36 cellular contexts compared by ENCODE assay signal in genomic region chr9:38281917-38282316, GRCh38.
"Had no signal": no experiment of that assay in that cellular context is flagged by ENCODE, and none has a peak within 500 bp of the region (broad histone marks: within the 10 kb centered on the region; RNA-seq: fewer than 3 reads in every experiment).

No MANE protein-coding gene starts in this region.

- ATAC-seq: activated CD4-positive, CD25-positive, alpha-beta regulatory T cell treated with anti-CD3 and anti-CD28 coated beads, Interleukin-2, amount 50 U/mL, for 24 hours; activated CD8-positive, alpha-beta T cell treated with anti-CD3 and anti-CD28 coated beads for 36 hours; activated naive CD8-positive, alpha-beta T cell treated with anti-CD3 and anti-CD28 coated beads, Interleukin-2, amount 50 U/mL, for 24 hours; activated T-cell treated with anti-CD3 and anti-CD28 coated beads, Interleukin-2, amount 50 U/mL, for 72 hours; esophagus mucosa; foreskin keratinocyte; gastrocnemius medialis; heart left ventricle; T-helper 17 cell had no signal

- H3K27ac ChIP-seq: adrenal gland, breast epithelium, cardiac muscle cell, colonic mucosa, foreskin keratinocyte, gastrocnemius medialis, heart left ventricle, WERI-Rb-1 had no signal

- H3K36me3 Mint-ChIP-seq: activated naive CD4-positive, alpha-beta T cell treated with anti-CD3 and anti-CD28 coated beads, Interleukin-2, amount 50 U/mL, for 24 hours; activated naive CD8-positive, alpha-beta T cell treated with anti-CD3 and anti-CD28 coated beads for 36 hours; brain had no signal

- H3K27me3 Mint-ChIP-seq: activated CD8-positive, alpha-beta T cell treated with anti-CD3 and anti-CD28 coated beads for 36 hours; activated naive CD4-positive, alpha-beta T cell treated with anti-CD3 and anti-CD28 coated beads, Interleukin-2, amount 50 U/mL, for 24 hours; activated naive CD8-positive, alpha-beta T cell treated with anti-CD3 and anti-CD28 coated beads for 36 hours; activated naive CD8-positive, alpha-beta T cell treated with anti-CD3 and anti-CD28 coated beads, Interleukin-2, amount 50 U/mL, for 24 hours; activated T-cell treated with anti-CD3 and anti-CD28 coated beads, Interleukin-2, amount 50 U/mL, for 24 hours had no signal

- H3K27ac Mint-ChIP-seq: activated B cell treated with CpG ODN at 0.5 μM for 24 hours; activated CD8-positive, alpha-beta T cell treated with anti-CD3 and anti-CD28 coated beads for 36 hours; activated naive CD4-positive, alpha-beta T cell treated with anti-CD3 and anti-CD28 coated beads, Interleukin-2, amount 50 U/mL, for 24 hours; activated naive CD8-positive, alpha-beta T cell treated with anti-CD3 and anti-CD28 coated beads for 36 hours; activated naive CD8-positive, alpha-beta T cell treated with anti-CD3 and anti-CD28 coated beads, Interleukin-2, amount 50 U/mL, for 24 hours; activated T-cell treated with anti-CD3 and anti-CD28 coated beads, Interleukin-2, amount 50 U/mL, for 24 hours; activated T-cell treated with anti-CD3 and anti-CD28 coated beads, Interleukin-2, amount 50 U/mL, for 72 hours; endodermal cell; T-helper 17 cell; T-helper 2 cell treated with Interferon-gamma antibody and Interleukin-4, amounts not matched to agents 5 μg/mL and 100 μg/mL, for 36 hours had no signal

- H3K27me3 ChIP-seq: adrenal gland, breast epithelium, cardiac muscle cell, colonic mucosa, gastrocnemius medialis had no signal

- H3K4me3 ChIP-seq: adrenal gland, breast epithelium, cardiac muscle cell, colonic mucosa, gastrocnemius medialis, heart left ventricle had no signal

- H3K36me3 ChIP-seq: adrenal gland, breast epithelium, cardiac muscle cell, colonic mucosa, gastrocnemius medialis, heart left ventricle, WERI-Rb-1 had no signal

- H3K4me3 Mint-ChIP-seq: activated B cell treated with CpG ODN at 0.5 μM for 24 hours; activated CD8-positive, alpha-beta T cell treated with anti-CD3 and anti-CD28 coated beads for 36 hours; activated naive CD4-positive, alpha-beta T cell treated with anti-CD3 and anti-CD28 coated beads, Interleukin-2, amount 50 U/mL, for 24 hours; activated naive CD8-positive, alpha-beta T cell treated with anti-CD3 and anti-CD28 coated beads for 36 hours; activated naive CD8-positive, alpha-beta T cell treated with anti-CD3 and anti-CD28 coated beads, Interleukin-2, amount 50 U/mL, for 24 hours; activated T-cell treated with anti-CD3 and anti-CD28 coated beads, Interleukin-2, amount 50 U/mL, for 24 hours; activated T-cell treated with anti-CD3 and anti-CD28 coated beads, Interleukin-2, amount 50 U/mL, for 72 hours; brain; endodermal cell; T-helper 17 cell; T-helper 2 cell treated with Interferon-gamma antibody and Interleukin-4, amounts not matched to agents 5 μg/mL and 100 μg/mL, for 36 hours had no signal

- H3K4me1 Mint-ChIP-seq: activated B cell treated with CpG ODN at 0.5 μM for 24 hours had no signal

- H3K4me1 ChIP-seq: adrenal gland, breast epithelium, colonic mucosa, foreskin keratinocyte, gastrocnemius medialis, heart left ventricle had no signal

- H3K9me3 ChIP-seq: adrenal gland, breast epithelium, colonic mucosa, gastrocnemius medialis, heart left ventricle had no signal

- DNase-seq: activated B cell treated with CpG ODN at 0.5 μM for 24 hours; activated CD4-positive, alpha-beta T cell treated with anti-CD3 and anti-CD28 coated beads for 48 hours; activated CD4-positive, alpha-beta T cell treated with anti-CD3 and anti-CD28 coated beads, Interleukin-2, amount 50 U/mL, for 1 hour; activated CD4-positive, alpha-beta T cell treated with anti-CD3 and anti-CD28 coated beads, Interleukin-2, amount 50 U/mL, for 48 hours; activated CD8-positive, alpha-beta memory T cell treated with anti-CD3 and anti-CD28 coated beads, Interleukin-2, amount 50 U/mL, for 48 hours; activated CD8-positive, alpha-beta T cell treated with anti-CD3 and anti-CD28 coated beads for 36 hours; activated gamma-delta T cell; activated naive CD4-positive, alpha-beta T cell; activated naive CD8-positive, alpha-beta T cell treated with anti-CD3 and anti-CD28 coated beads for 36 hours; activated naive CD8-positive, alpha-beta T cell treated with anti-CD3 and anti-CD28 coated beads, Interleukin-2, amount 50 U/mL, for 24 hours; activated T-cell treated with anti-CD3 and anti-CD28 coated beads for 4 hours; activated T-cell treated with anti-CD3 and anti-CD28 coated beads, Interleukin-2, amount 50 U/mL, for 24 hours; activated T-cell treated with anti-CD3 and anti-CD28 coated beads, Interleukin-2, amount 50 U/mL, for 72 hours; adrenal gland; amygdala; aorta; central memory CD4-positive, alpha-beta T cell; cerebellar nuclear complex; colonic mucosa; effector memory CD4-positive, alpha-beta T cell; endodermal cell; foreskin keratinocyte; gastrocnemius medialis; glutamatergic neuron; heart left ventricle; T-helper 1 cell; T-helper 17 cell; T1000; WERI-Rb-1 had no signal

- H3K9me3 Mint-ChIP-seq: activated B cell treated with CpG ODN at 0.5 μM for 24 hours; activated CD8-positive, alpha-beta T cell treated with anti-CD3 and anti-CD28 coated beads for 36 hours; activated naive CD4-positive, alpha-beta T cell treated with anti-CD3 and anti-CD28 coated beads, Interleukin-2, amount 50 U/mL, for 24 hours; activated naive CD8-positive, alpha-beta T cell treated with anti-CD3 and anti-CD28 coated beads for 36 hours; activated naive CD8-positive, alpha-beta T cell treated with anti-CD3 and anti-CD28 coated beads, Interleukin-2, amount 50 U/mL, for 24 hours; activated T-cell treated with anti-CD3 and anti-CD28 coated beads, Interleukin-2, amount 50 U/mL, for 24 hours; activated T-cell treated with anti-CD3 and anti-CD28 coated beads, Interleukin-2, amount 50 U/mL, for 72 hours; endodermal cell; T-helper 2 cell treated with Interferon-gamma antibody and Interleukin-4, amounts not matched to agents 5 μg/mL and 100 μg/mL, for 36 hours had no signal
